ENCODE assay signal across 1 cellular context in genomic region chr2:46299365-46300263, GRCh38.
TF ChIP-seq lines count a peak whose summit lies in the region.

No MANE protein-coding gene starts in this region.

TF ChIP-seq in H1, 55 proteins besides CTCF, POLR2A, EP300 and RAD21 (continued from another document):
- no peak for TF ChIP-seq CHD7 (IDR thresholded peaks at IDR 0.05; ENCODE audit: insufficient replicate concordance, low read length)
- TF ChIP-seq SRF (IDR thresholded peaks at IDR 0.05; ENCODE audit: low read depth, low read length) = no peak
- no peak for TF ChIP-seq RBBP5 (IDR thresholded peaks at IDR 0.05; ENCODE audit: borderline replicate concordance, low read depth, low read length)
- no peak for TF ChIP-seq MAFK (IDR thresholded peaks at IDR 0.05; ENCODE audit: low read depth, low read length)
- TF ChIP-seq CBX5 (IDR thresholded peaks at IDR 0.05; ENCODE audit: low read depth, low read length) = no peak
- no peak for TF ChIP-seq EGR1 (IDR thresholded peaks at IDR 0.05; ENCODE audit: borderline replicate concordance, low read depth, low read length)
- TF ChIP-seq CEBPB (IDR thresholded peaks at IDR 0.05; ENCODE audit: low read depth, low read length) = peak; percentile 92
- no peak for TF ChIP-seq FOSL1 (IDR thresholded peaks at IDR 0.05; ENCODE audit: insufficient read depth, low read depth, low read length)
- TF ChIP-seq SUZ12 (IDR thresholded peaks at IDR 0.05; ENCODE audit: low read length) = peak; percentile 87
- no peak for TF ChIP-seq YY1 (IDR thresholded peaks at IDR 0.05; ENCODE audit: low read depth, low read length)
- TF ChIP-seq CBX8 (IDR thresholded peaks at IDR 0.05; ENCODE audit: borderline replicate concordance, low read depth, low read length) = no peak
- no peak for TF ChIP-seq TCF12 (IDR thresholded peaks at IDR 0.05; ENCODE audit: low read depth, low read length)
- TF ChIP-seq KDM1A (IDR thresholded peaks at IDR 0.05; ENCODE audit: borderline replicate concordance, low read length) = no peak
- TF ChIP-seq E2F6 (IDR thresholded peaks at IDR 0.05) = peak; percentile 90
- no peak for TF ChIP-seq KDM5A (IDR thresholded peaks at IDR 0.05; ENCODE audit: low read length)
- no peak for TF ChIP-seq ATF2 (IDR thresholded peaks at IDR 0.05; ENCODE audit: low read length)
- TF ChIP-seq BCL11A (IDR thresholded peaks at IDR 0.05; ENCODE audit: low read depth in 2 of 2, low read length in 2 of 2) = no peak
- peak; percentile 74 for TF ChIP-seq RNF2 (IDR thresholded peaks at IDR 0.05; ENCODE audit: borderline replicate concordance, low read depth, low read length, missing control alignments, poor library complexity, severe bottlenecking)
- TF ChIP-seq JUN (IDR thresholded peaks at IDR 0.05; ENCODE audit: low read depth, low read length) = no peak
- no peak for TF ChIP-seq ATF3 (IDR thresholded peaks at IDR 0.05; ENCODE audit: insufficient read depth, low read depth, low read length)
- no peak for TF ChIP-seq NRF1 (IDR thresholded peaks at IDR 0.05; ENCODE audit: low read depth, low read length)
- TF ChIP-seq BRCA1 (IDR thresholded peaks at IDR 0.05; ENCODE audit: low read depth, low read length) = no peak
- TF ChIP-seq NANOG (IDR thresholded peaks at IDR 0.05; ENCODE audit: insufficient read depth, low read depth, low read length, poor library complexity, severe bottlenecking) = no peak
- TF ChIP-seq SIN3A (conservative IDR thresholded peaks at IDR 0.05 in 1 of 2, IDR thresholded peaks at IDR 0.05 in 1 of 2; ENCODE audit: low read depth in 1 of 2, low read length in 2 of 2) = no peak
- TF ChIP-seq RFX5 (IDR thresholded peaks at IDR 0.05; ENCODE audit: borderline replicate concordance, low read depth, low read length) = no peak
- TF ChIP-seq USF2 (IDR thresholded peaks at IDR 0.05; ENCODE audit: low read length) = no peak
- peak; percentile 91 for TF ChIP-seq EZH2 (IDR thresholded peaks at IDR 0.05; ENCODE audit: low read depth, low read length, severe bottlenecking)
- no peak for TF ChIP-seq KDM4A (IDR thresholded peaks at IDR 0.05; ENCODE audit: low read depth, low read length, severe bottlenecking)
- peak; percentile 41; the same call in 1 of the 2 replicates for TF ChIP-seq MAX (IDR thresholded peaks at IDR 0.05)
- TF ChIP-seq POU5F1 (IDR thresholded peaks at IDR 0.05; ENCODE audit: low read depth, low read length) = no peak
- TF ChIP-seq PHF8 (conservative IDR thresholded peaks at IDR 0.05; ENCODE audit: low read depth, low read length) = no peak
- no peak for TF ChIP-seq GTF2F1 (IDR thresholded peaks at IDR 0.05; ENCODE audit: borderline replicate concordance, low read depth, low read length)
- TF ChIP-seq TEAD4 (IDR thresholded peaks at IDR 0.05; ENCODE audit: low read depth, low read length) = no peak
- TF ChIP-seq BACH1 (IDR thresholded peaks at IDR 0.05; ENCODE audit: low read length) = no peak
- no peak for TF ChIP-seq JUND (IDR thresholded peaks at IDR 0.05; ENCODE audit: low read length)
- TF ChIP-seq HDAC2 (IDR thresholded peaks at IDR 0.05; ENCODE audit: borderline replicate concordance in 1 of 2, low read depth in 2 of 2, low read length in 2 of 2) = 0 out of 4 replicates have a peak, but pooled peaks of 1 of the 2 experiments have one; percentile 8
- no peak for TF ChIP-seq RXRA (IDR thresholded peaks at IDR 0.05; ENCODE audit: insufficient read depth, low read depth, low read length)
- no peak for TF ChIP-seq SP4 (IDR thresholded peaks at IDR 0.05; ENCODE audit: low read length)
- TF ChIP-seq SIX5 (IDR thresholded peaks at IDR 0.05; ENCODE audit: low read depth, low read length) = no peak
- no peak for TF ChIP-seq CTBP2 (IDR thresholded peaks at IDR 0.05; ENCODE audit: borderline replicate concordance, insufficient read depth, insufficient read length, low read length)
- no peak for TF ChIP-seq TAF1 (IDR thresholded peaks at IDR 0.05; ENCODE audit: low read depth, low read length)
- no peak for TF ChIP-seq ZNF274 (IDR thresholded peaks at IDR 0.05; ENCODE audit: borderline replicate concordance, extremely low read depth, low read length)
- no peak for TF ChIP-seq ASH2L (IDR thresholded peaks at IDR 0.05; ENCODE audit: low read length)
TF ChIP-seq in H1: peak in this region for 7.
